Comparison of ENCODE assay signal across 8 cellular contexts in genomic region chr6:16764188-16764950, GRCh38. TPM values are rescaled to one million over a fixed set of nuclear protein-coding genes. Genes with fewer than 3 reads are reported as not detected.
DNase-seq lines count a peak whose midpoint lies in the region; ATAC-seq and TF ChIP-seq lines count a peak whose summit lies in the region.

No MANE protein-coding gene starts in this region.

- no peaks in the 10 kb centered on the region for H3K9me3 ChIP-seq in heart left ventricle
- H3K9me3 ChIP-seq in RWPE2 (ENCODE audit: severe bottlenecking) = no peaks in the 10 kb centered on the region
- H3K9me3 ChIP-seq in fibroblast of lung (ENCODE audit: control insufficient read depth, insufficient read depth, low read depth, low read length) = no peaks in the 10 kb centered on the region
- H3K9me3 ChIP-seq in vagina = no peaks in the 10 kb centered on the region

- peak in 11 of 12 donors; percentile 16 to 51 (median 45) for TF ChIP-seq CTCF in heart left ventricle (IDR thresholded peaks at IDR 0.05)
- TF ChIP-seq CTCF in RWPE2 (IDR thresholded peaks at IDR 0.05; ENCODE audit: poor library complexity, severe bottlenecking) = peak; percentile 80
- TF ChIP-seq CTCF in fibroblast of lung (conservative IDR thresholded peaks at IDR 0.05 in 1 of 2, IDR thresholded peaks at IDR 0.05 in 1 of 2; ENCODE audit: low read depth in 1 of 2, low read length in 2 of 2) = peak; percentile 61
- TF ChIP-seq CTCF in vagina (IDR thresholded peaks at IDR 0.05) = peak; percentile 9 to 54 (median 36)

- no peak for DNase-seq in heart left ventricle
- no peak for DNase-seq in left cardiac atrium
- DNase-seq in RWPE2 (ENCODE audit: low spot score) = no peak
- peak; percentile 72 to 83 for DNase-seq in fibroblast of lung (ENCODE audit: low read depth in 2 of 2)
- DNase-seq in vagina (ENCODE audit: extremely low spot score in 2 of 2) = no peak
- DNase-seq in activated gamma-delta T cell (lab: John Stamatoyannopoulos, UW) = no peak

- H3K27me3 ChIP-seq in heart left ventricle (no peaks in the 10 kb centered on the region), RWPE2 (ENCODE audit: insufficient read depth, poor library complexity, severe bottlenecking) (no peaks in the 10 kb centered on the region), fibroblast of lung (ENCODE audit: control insufficient read depth, insufficient read depth, low read length) (no peaks in the 10 kb centered on the region), vagina (no peaks in the 10 kb centered on the region)

- no peaks in the 10 kb centered on the region for H4K20me1 ChIP-seq in fibroblast of lung (ENCODE audit: control insufficient read depth, extremely low read depth, insufficient read depth, low read length)

- peaks cover 3% of the 10 kb centered on the region for H3K79me2 ChIP-seq in fibroblast of lung (ENCODE audit: control insufficient read depth, insufficient read depth, low read length)

- H3K4me1 ChIP-seq in heart left ventricle = peaks cover 0 to 56% (median 22%) of the 10 kb centered on the region in 12 donors
- H3K4me1 ChIP-seq in RWPE2 (ENCODE audit: insufficient read depth, poor library complexity, severe bottlenecking) = peaks cover 52% of the 10 kb centered on the region
- H3K4me1 ChIP-seq in fibroblast of lung (ENCODE audit: control insufficient read depth, extremely low read depth, insufficient read depth, low read length) = peaks cover 23% of the 10 kb centered on the region
- H3K4me1 ChIP-seq in vagina = peaks cover 29% of the 10 kb centered on the region

- H3K27ac ChIP-seq in heart left ventricle = peak overlapping the region in 6 of 12 donors; percentile 78 to 99 (median 98)
- H3K27ac ChIP-seq in RWPE2 (ENCODE audit: poor library complexity, severe bottlenecking) = peak overlapping the region; percentile 87
- no peak overlapping the region for H3K27ac ChIP-seq in fibroblast of lung (ENCODE audit: insufficient read depth, low read length)
- H3K27ac ChIP-seq in vagina = peak overlapping the region; percentile 99

- peak overlapping the region; percentile 94 for H3K4me2 ChIP-seq in fibroblast of lung (ENCODE audit: extremely low read depth, insufficient read depth, low read length)

- H3K36me3 ChIP-seq in heart left ventricle (no peaks in the 10 kb centered on the region), RWPE2 (ENCODE audit: low read depth) (no peaks in the 10 kb centered on the region), fibroblast of lung (ENCODE audit: control insufficient read depth, insufficient read depth, low read length) (no peaks in the 10 kb centered on the region), vagina (no peaks in the 10 kb centered on the region)

- H3K4me3 ChIP-seq in heart left ventricle (peak overlapping the region in 4 of 12 donors; percentile 67 to 95 (median 89)), RWPE2 (ENCODE audit: severe bottlenecking) (no peak overlapping the region), fibroblast of lung (replicated peaks in 1 of 4; ENCODE audit: control extremely low read depth in 1 of 4, insufficient read depth in 1 of 4, low read depth in 3 of 4, low read length in 4 of 4) (peak overlapping the region in 2 of 4 experiments; percentile 16 to 93), vagina (no peak overlapping the region)

- no peak overlapping the region for H3K9ac ChIP-seq in fibroblast of lung (ENCODE audit: insufficient read depth, low read length)

- ATAC-seq in heart left ventricle (no peak), left cardiac atrium (no peak), RWPE2 (ENCODE audit: low read depth) (no peak), GM19455 (IDR thresholded peaks at IDR 0.05; ENCODE audit: unreplicated experiment) (no peak), HG02884 (IDR thresholded peaks at IDR 0.05; ENCODE audit: unreplicated experiment) (no peak)

- TF ChIP-seq POLR2A in heart left ventricle (IDR thresholded peaks at IDR 0.05) (no peak), vagina (IDR thresholded peaks at IDR 0.05) (no peak)

- WGBS in heart left ventricle, 4 donors = 68 to 72% (median 72%) methylated on average over 3 of the region's 3 CpGs

- H2AFZ ChIP-seq in fibroblast of lung (ENCODE audit: low read length) = no peak overlapping the region

- intact Hi-C loops in heart left ventricle (cut with DNase I) (loop anchor here (2.0 to 10.0 kb wide), 14 partner anchors 92 to 527 kb away; partner anchors contain the start of gene GMPR (in 1 of the 10)), left cardiac atrium (cut with DNase I) (loop anchor here (5.0 to 10.0 kb wide), 4 partner anchors 250 to 432 kb away; no protein-coding TSS in a partner anchor), vagina (cut with DNase I) (loop anchor here (5.0 to 10.0 kb wide), 4 partner anchors 220 to 432 kb away; no protein-coding TSS in a partner anchor)

RNA-seq across cellular contexts. Expression of gene ATXN1, which starts 3.1 kb away (rescaled TPM):
- total RNA-seq in heart left ventricle (10 to 100 TPM; 32.7 to 51.8 (median 37.6) TPM), left cardiac atrium (10 to 100 TPM; 34.6 to 36.7 TPM), fibroblast of lung (26.2 and 40.5 TPM in 2 replicates), vagina (43.2 TPM)
- polyA plus RNA-seq in heart left ventricle (10 to 100 TPM in 1 of 2 donors, 1 to 10 TPM in 1; 8.7 to 13.9 TPM), fibroblast of lung (10.0 and 15.8 TPM in 2 replicates)
- polyA plus RNA-seq in fibroblast of lung (2012) = 9.1 and 15.7 TPM in 2 replicates
- polyA minus RNA-seq in fibroblast of lung (ENCODE audit: low replicate concordance) = 13.5 and 17.7 TPM in 2 replicates

Comparison
In these comparisons a context has a peak if more than half of its experiments do, and no peak if none do; other contexts are left out.
1. DNase-seq: peak in fibroblast of lung (2 of 2); none in heart left ventricle (0 of 5), left cardiac atrium (single experiment), RWPE2 (single experiment), vagina (0 of 2) and activated gamma-delta T cell (single experiment).
2. Peak in every context shown above with its lines, with median percentiles within 50 percentile points of each other: CTCF ChIP-seq.